ENCODE assay signal across 8 cellular contexts in the genomic region with DNA sequence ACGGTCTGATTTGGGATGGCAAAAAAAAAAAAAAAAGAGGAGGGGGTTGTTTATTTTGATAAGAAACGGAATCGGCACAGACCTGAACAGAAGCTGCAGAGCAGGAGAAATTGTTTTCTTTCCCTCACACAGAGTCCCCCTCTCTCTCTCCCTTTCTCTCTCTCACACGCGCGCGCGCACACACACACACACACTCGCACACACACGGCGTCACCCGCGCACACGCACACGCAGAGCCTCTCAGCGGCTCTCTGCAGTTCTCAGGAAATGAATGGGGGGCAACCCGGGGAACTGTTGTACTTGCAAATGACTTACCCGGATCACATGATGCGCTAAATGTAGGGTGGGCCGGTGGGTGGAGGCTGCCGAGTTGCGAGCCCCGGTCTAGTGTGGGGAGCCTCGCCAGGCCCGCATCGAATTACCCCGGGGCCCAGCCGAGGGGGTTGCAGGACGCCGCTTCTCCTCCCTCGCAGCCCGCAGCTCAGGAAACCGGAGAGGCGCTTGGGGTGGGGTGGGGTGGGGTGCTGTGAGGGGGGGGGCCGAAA. TPM values are rescaled to one million over a fixed set of nuclear protein-coding genes. Genes with fewer than 3 reads are reported as not detected.
DNase-seq lines count a peak whose midpoint lies in the region; ATAC-seq and TF ChIP-seq lines count a peak whose summit lies in the region.

No MANE protein-coding gene starts in this region.

- peak; percentile 78 for DNase-seq in AG04449 (ENCODE audit: low read depth, low spot score)
- DNase-seq in NCI-H2227 (lab: John Stamatoyannopoulos, UW; ENCODE audit: unreplicated experiment), result peak; percentile 87
- peak; percentile 84 to 88 for DNase-seq in activated CD4-positive, alpha-beta T cell treated with anti-CD3 and anti-CD28 coated beads for 4 hours
- DNase-seq in left lung, result peak; percentile 80 to 84
- DNase-seq in stimulated activated CD4-positive, alpha-beta T cell treated with anti-CD3 and anti-CD28 coated beads, Interleukin-1b, Interleukin-23, amount 100 ng/mL, for 48 hours, result peak; percentile 89

- H3K27ac ChIP-seq in cingulate gyrus (ENCODE audit: low read depth, low read length) (peak overlapping the region; percentile 65), left lung (peak overlapping the region; percentile 83 to 94)

- H3K4me3 ChIP-seq in AG04449 (ENCODE audit: low read depth, low read length) (peak overlapping the region; percentile 84), left lung (peak overlapping the region; percentile 73 to 82)

- POLR2A ChIA-PET in AG04449 (lab: Yijun Ruan, JAX), result interaction anchor here (1.0 to 1.1 kb wide), 2 partner anchors 19 to 117 kb away, joined by 3 read pairs; no protein-coding TSS in a partner anchor

- CTCF ChIA-PET in AG04449 (lab: Yijun Ruan, JAX), result interaction anchor here (1.1 kb wide), 1 partner anchor 154 kb away, joined by 4 read pairs; no protein-coding TSS in a partner anchor

- peaks cover 4 to 30% of the 10 kb centered on the region in 2 donors for H3K4me1 ChIP-seq in left lung

- H3K36me3 ChIP-seq in left lung, result no peaks in the 10 kb centered on the region

- peaks cover 0 to 61% of the 10 kb centered on the region in 2 donors for H3K27me3 ChIP-seq in left lung

- no peak for TF ChIP-seq CTCF in AG04449 (IDR thresholded peaks at IDR 0.05; ENCODE audit: insufficient read depth, low read length, missing control alignments)
- no peak for TF ChIP-seq CTCF in left lung (IDR thresholded peaks at IDR 0.05)

- peak; percentile 46 for ATAC-seq in GM18873 (IDR thresholded peaks at IDR 0.05; ENCODE audit: low FRiP score, unreplicated experiment)
- peak; percentile 44 for ATAC-seq in HG03097 (IDR thresholded peaks at IDR 0.05; ENCODE audit: low FRiP score, unreplicated experiment)
- peak; percentile 57 for ATAC-seq in left lung

- no peaks in the 10 kb centered on the region for H3K9me3 ChIP-seq in left lung

- intact Hi-C loops in left lung (cut with DNase I), result no loop called here

RNA-seq across cellular contexts. Expression of a gene that starts 0.5 kb away (rescaled TPM):
- 10 to 100 TPM in 1 of 2 donors, 1 to 10 TPM in 1; 7.8 to 12.2 TPM for total RNA-seq in left lung

Comparison
In these comparisons a context has a peak if more than half of its experiments do, and no peak if none do; other contexts are left out.
1. Peak in every context shown above with its lines: DNase-seq, ATAC-seq, H3K4me3 ChIP-seq and H3K27ac ChIP-seq.